Comparison of ENCODE assay signal across 13 cellular contexts in the genomic region with DNA sequence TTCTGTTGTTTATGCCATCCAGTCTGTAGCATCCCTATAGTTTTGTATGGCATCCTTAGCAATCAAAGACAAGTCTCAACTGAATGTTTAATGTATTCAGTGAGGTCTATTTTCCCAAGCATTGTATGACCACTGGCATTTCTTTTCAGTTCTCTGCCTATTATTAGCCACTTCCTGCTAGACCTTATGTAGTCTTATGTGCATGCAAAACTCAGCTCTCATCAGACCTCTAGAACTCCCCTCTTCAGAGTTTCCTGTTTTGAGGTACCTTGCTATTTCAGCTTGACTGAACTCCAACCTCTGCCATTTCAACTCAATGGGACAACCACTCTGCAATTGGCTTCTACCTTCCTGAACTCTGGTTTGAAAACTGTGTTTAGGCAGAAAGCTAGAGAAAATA.
DNase-seq lines count a peak whose midpoint lies in the region; ATAC-seq and TF ChIP-seq lines count a peak whose summit lies in the region.
"Had no signal": no experiment of that assay in that cellular context is flagged by ENCODE, and none has a peak within 500 bp of the region (broad histone marks: within the 10 kb centered on the region; RNA-seq: fewer than 3 reads in every experiment).

No MANE protein-coding gene starts in this region.

- peak overlapping the region; percentile 43 for H3K4me2 ChIP-seq in OCI-LY7 (ENCODE audit: low read length)

- BruUV-seq in OCI-LY7 (replicated peaks; lab: Mats Ljungman, UMichigan), result no TSS peak

- no peaks in the 10 kb centered on the region for H4K20me1 ChIP-seq in OCI-LY7 (ENCODE audit: insufficient read depth, low read length)

- H3K36me3 ChIP-seq in OCI-LY7 (ENCODE audit: insufficient read depth, low read length), result no peaks in the 10 kb centered on the region
- H3K36me3 ChIP-seq in endodermal cell (ENCODE audit: control insufficient read depth, insufficient read depth, low read length), result no peaks in the 10 kb centered on the region
- H3K36me3 ChIP-seq: ascending aorta had no signal

- no peaks in the 10 kb centered on the region for H3K79me2 ChIP-seq in OCI-LY7 (ENCODE audit: insufficient read depth, low read depth, low read length)

- no peaks in the 10 kb centered on the region for H3K4me1 Mint-ChIP-seq in endodermal cell
- no peaks in the 10 kb centered on the region for H3K4me1 Mint-ChIP-seq in activated T-helper 1 cell treated with anti-CD3 and anti-CD28 coated beads, Interleukin-12 subunit alpha, Interleukin-12 subunit beta, Interleukin-2, Interleukin-4 antibody, amounts not matched to agents 30 ng/mL and 10 ng/mL and 1 ng/mL, durations not matched to agents 14 hours and 24 hours and 36 hours (ENCODE audit: low read depth)
- H3K4me1 Mint-ChIP-seq: CD4-positive, CD25-positive, alpha-beta regulatory T cell had no signal

- H3K9me3 Mint-ChIP-seq in endodermal cell, result peaks cover 7% of the 10 kb centered on the region
- no peaks in the 10 kb centered on the region for H3K9me3 Mint-ChIP-seq in activated T-helper 1 cell treated with anti-CD3 and anti-CD28 coated beads, Interleukin-12 subunit alpha, Interleukin-12 subunit beta, Interleukin-2, Interleukin-4 antibody, amounts not matched to agents 30 ng/mL and 10 ng/mL and 1 ng/mL, durations not matched to agents 14 hours and 24 hours and 36 hours

- H3K27ac ChIP-seq in OCI-LY7 (ENCODE audit: low read depth, low read length, poor library complexity, severe bottlenecking) (peak overlapping the region; percentile 8), endodermal cell (ENCODE audit: low read depth, low read length) (no peak overlapping the region)
- H3K27ac ChIP-seq: ascending aorta, skin epidermis had no signal

- H3K9me2 ChIP-seq in OCI-LY7 (ENCODE audit: insufficient read depth, low read length), result no peaks in the 10 kb centered on the region

- no peaks in the 10 kb centered on the region for H3K9me3 ChIP-seq in OCI-LY7 (ENCODE audit: low read length)
- no peaks in the 10 kb centered on the region for H3K9me3 ChIP-seq in endodermal cell (ENCODE audit: control insufficient read depth, low read length)
- H3K9me3 ChIP-seq: ascending aorta had no signal

- intact Hi-C loops in OCI-LY7 (cut with micrococcal nuclease; ENCODE audit: unreplicated experiment), result no loop called here
- intact Hi-C loops in activated T-helper 1 cell treated with anti-CD3 and anti-CD28 coated beads, Interleukin-12 subunit alpha, Interleukin-12 subunit beta, Interleukin-2, Interleukin-4 antibody, amounts not matched to agents 30 ng/mL and 10 ng/mL and 1 ng/mL, durations not matched to agents 14 hours and 24 hours and 36 hours (cut with micrococcal nuclease), result no loop called here

- no peaks in the 10 kb centered on the region for H3K27me3 ChIP-seq in endodermal cell (ENCODE audit: control insufficient read depth, insufficient read depth, low read length, poor library complexity, severe bottlenecking)
- H3K27me3 ChIP-seq: ascending aorta had no signal

- H3K4me3 ChIP-seq in OCI-LY7 (ENCODE audit: low read depth, low read length, poor library complexity, severe bottlenecking) (no peak overlapping the region), endodermal cell (ENCODE audit: low read length) (no peak overlapping the region)
- H3K4me3 ChIP-seq: ascending aorta, skin epidermis had no signal

- POLR2A ChIA-PET in OCI-LY7 (lab: Charles Lee), result interaction anchor here (0.6 kb wide), 1 partner anchor 1557 kb away, joined by 3 read pairs; no protein-coding TSS in a partner anchor

- DNase-seq in OCI-LY7 (ENCODE audit: low spot score), result peak; percentile 63
- no peak for DNase-seq in SHP77 treated with DMSO at 0.1 percent for 48 hours (lab: John Stamatoyannopoulos, UW)
- DNase-seq in SKM-1 treated with dmso at 0.1 percent for 144 hours (lab: John Stamatoyannopoulos, UW; ENCODE audit: unreplicated experiment), result no peak
- no peak for DNase-seq in endodermal cell
- no peak for DNase-seq in activated T-helper 1 cell treated with anti-CD3 and anti-CD28 coated beads, Interleukin-12 subunit alpha, Interleukin-12 subunit beta, Interleukin-2, Interleukin-4 antibody, amounts not matched to agents 30 ng/mL and 10 ng/mL and 1 ng/mL, durations not matched to agents 14 hours and 24 hours and 36 hours (ENCODE audit: low spot score)
- DNase-seq: CD4-positive, CD25-positive, alpha-beta regulatory T cell; NCI-H187; T1000 had no signal

- H3K9ac ChIP-seq in endodermal cell (ENCODE audit: extremely low read depth, low read length, poor library complexity, severe bottlenecking), result no peak overlapping the region

- peak overlapping the region; percentile 65 for H2AFZ ChIP-seq in OCI-LY7 (ENCODE audit: low read length)

- H3K27me3 Mint-ChIP-seq in endodermal cell (ENCODE audit: insufficient read depth), result no peaks in the 10 kb centered on the region
- H3K27me3 Mint-ChIP-seq in activated T-helper 1 cell treated with anti-CD3 and anti-CD28 coated beads, Interleukin-12 subunit alpha, Interleukin-12 subunit beta, Interleukin-2, Interleukin-4 antibody, amounts not matched to agents 30 ng/mL and 10 ng/mL and 1 ng/mL, durations not matched to agents 14 hours and 24 hours and 36 hours (ENCODE audit: insufficient read depth), result no peaks in the 10 kb centered on the region

- TF ChIP-seq CTCF in OCI-LY7 (conservative IDR thresholded peaks at IDR 0.05; ENCODE audit: low read length), result no peak
- TF ChIP-seq CTCF in endodermal cell (conservative IDR thresholded peaks at IDR 0.05), result no peak

- H3K4me1 ChIP-seq in OCI-LY7 (ENCODE audit: insufficient read depth, low read length, poor library complexity, severe bottlenecking), result peaks cover 20% of the 10 kb centered on the region
- H3K4me1 ChIP-seq in endodermal cell (ENCODE audit: control insufficient read depth, insufficient read depth, low read length), result no peaks in the 10 kb centered on the region
- H3K4me1 ChIP-seq: ascending aorta had no signal

- CTCF ChIA-PET in OCI-LY7 (lab: Charles Lee; ENCODE audit: unreplicated experiment), result interaction anchor here (0.6 kb wide), 1 partner anchor 12 kb away, joined by 4 read pairs; no protein-coding TSS in a partner anchor

- no peak overlapping the region for H3K27ac Mint-ChIP-seq in endodermal cell
- no peak overlapping the region for H3K27ac Mint-ChIP-seq in activated T-helper 1 cell treated with anti-CD3 and anti-CD28 coated beads, Interleukin-12 subunit alpha, Interleukin-12 subunit beta, Interleukin-2, Interleukin-4 antibody, amounts not matched to agents 30 ng/mL and 10 ng/mL and 1 ng/mL, durations not matched to agents 14 hours and 24 hours and 36 hours
- H3K27ac Mint-ChIP-seq: CD4-positive, CD25-positive, alpha-beta regulatory T cell had no signal

- H3K36me3 Mint-ChIP-seq in endodermal cell (ENCODE audit: low read depth), result no peaks in the 10 kb centered on the region
- H3K36me3 Mint-ChIP-seq in activated T-helper 1 cell treated with anti-CD3 and anti-CD28 coated beads, Interleukin-12 subunit alpha, Interleukin-12 subunit beta, Interleukin-2, Interleukin-4 antibody, amounts not matched to agents 30 ng/mL and 10 ng/mL and 1 ng/mL, durations not matched to agents 14 hours and 24 hours and 36 hours (ENCODE audit: low read depth), result no peaks in the 10 kb centered on the region
- H3K36me3 Mint-ChIP-seq: CD4-positive, CD25-positive, alpha-beta regulatory T cell had no signal

- no peak overlapping the region for H3K4me3 Mint-ChIP-seq in endodermal cell
- H3K4me3 Mint-ChIP-seq in activated T-helper 1 cell treated with anti-CD3 and anti-CD28 coated beads, Interleukin-12 subunit alpha, Interleukin-12 subunit beta, Interleukin-2, Interleukin-4 antibody, amounts not matched to agents 30 ng/mL and 10 ng/mL and 1 ng/mL, durations not matched to agents 14 hours and 24 hours and 36 hours, result no peak overlapping the region
- H3K4me3 Mint-ChIP-seq: CD4-positive, CD25-positive, alpha-beta regulatory T cell had no signal

- ATAC-seq in GM18868 (IDR thresholded peaks at IDR 0.05; ENCODE audit: unreplicated experiment) (peak; percentile 86), GM21529 (IDR thresholded peaks at IDR 0.05; ENCODE audit: unreplicated experiment) (peak; percentile 96), HG03108 (IDR thresholded peaks at IDR 0.05; ENCODE audit: unreplicated experiment) (peak; percentile 93)
